8 cellular contexts compared by ENCODE assay signal in genomic region chr10:130137077-130137448, GRCh38. TPM values are rescaled to one million over a fixed set of nuclear protein-coding genes. Genes with fewer than 3 reads are reported as not detected.
DNase-seq lines count a peak whose midpoint lies in the region; TF ChIP-seq lines count a peak whose summit lies in the region.

No MANE protein-coding gene starts in this region.

- H2AFZ ChIP-seq in neural cell (ENCODE audit: low read depth, low read length) = no peak overlapping the region

- H3K4me1 ChIP-seq in Peyer's patch (peaks cover 0 to 45% (median 16%) of the 10 kb centered on the region in 4 donors), endocrine pancreas (ENCODE audit: control insufficient read depth, insufficient read depth, low read length) (peaks cover 9% of the 10 kb centered on the region)

- H3K27ac ChIP-seq in Peyer's patch (peak overlapping the region; percentile 69 to 87 (median 76)), neural cell (ENCODE audit: low read length) (no peak overlapping the region)

- H4K20me1 ChIP-seq in neural cell (ENCODE audit: insufficient read depth) = no peaks in the 10 kb centered on the region

- H3K27me3 ChIP-seq in Peyer's patch (no peaks in the 10 kb centered on the region), endocrine pancreas (ENCODE audit: control insufficient read depth, insufficient read depth, low read length) (no peaks in the 10 kb centered on the region), neural cell (ENCODE audit: insufficient read depth, low read depth, low read length) (no peaks in the 10 kb centered on the region)

- no peaks in the 10 kb centered on the region for H3K9me2 ChIP-seq in neural cell (ENCODE audit: insufficient read depth, low read length)

- no peak for TF ChIP-seq RAD21 in neural cell (conservative IDR thresholded peaks at IDR 0.05)

- no peaks in the 10 kb centered on the region for H3F3A ChIP-seq in neural cell (ENCODE audit: insufficient read depth, low read length, poor library complexity, severe bottlenecking)

- intact Hi-C loops in posterior vena cava (cut with DNase I) = no loop called here

- no peaks in the 10 kb centered on the region for H3K9me3 ChIP-seq in Peyer's patch
- no peaks in the 10 kb centered on the region for H3K9me3 ChIP-seq in endocrine pancreas (ENCODE audit: control insufficient read depth, low read length)
- H3K9me3 ChIP-seq in neural cell (ENCODE audit: low read length) = no peaks in the 10 kb centered on the region

- DNase-seq in NCI-H82 (lab: John Stamatoyannopoulos, UW) = peak; percentile 36
- no peak for DNase-seq in NCI-H82 treated with DMSO at 0.1 percent for 48 hours (lab: John Stamatoyannopoulos, UW; ENCODE audit: unreplicated experiment)
- no peak for DNase-seq in Peyer's patch
- no peak for DNase-seq in posterior vena cava (ENCODE audit: low spot score)
- DNase-seq in MV-4-11 (lab: John Stamatoyannopoulos, UW) = no peak
- DNase-seq in activated gamma-delta T cell (lab: John Stamatoyannopoulos, UW) = no peak

- no peak for TF ChIP-seq CTCF in Peyer's patch (IDR thresholded peaks at IDR 0.05)
- no peak for TF ChIP-seq CTCF in neural cell (IDR thresholded peaks at IDR 0.05; ENCODE audit: poor library complexity, severe bottlenecking)

- H3K4me3 ChIP-seq in Peyer's patch (peak overlapping the region; percentile 70 to 91 (median 84)), endocrine pancreas (ENCODE audit: control insufficient read depth, insufficient read depth, low read length) (peak overlapping the region; percentile 87), neural cell (ENCODE audit: low read length) (peak overlapping the region; percentile 91)

- TF ChIP-seq POLR2A in Peyer's patch (IDR thresholded peaks at IDR 0.05) = no peak

- peaks cover 48% of the 10 kb centered on the region for H3K79me2 ChIP-seq in neural cell (replicated peaks; ENCODE audit: insufficient read depth, low read length)

- H3K36me3 ChIP-seq in Peyer's patch (peaks cover 0 to 1% (median 0%) of the 10 kb centered on the region in 3 donors), endocrine pancreas (ENCODE audit: control insufficient read depth, insufficient read depth, low read length) (no peaks in the 10 kb centered on the region), neural cell (ENCODE audit: insufficient read depth, low read length) (no peaks in the 10 kb centered on the region)

- H3K4me2 ChIP-seq in neural cell (ENCODE audit: low read length) = peak overlapping the region; percentile 93

- TF ChIP-seq EP300 in neural cell (conservative IDR thresholded peaks at IDR 0.05; ENCODE audit: poor library complexity, severe bottlenecking) = no peak

- H3K9ac ChIP-seq in endocrine pancreas (ENCODE audit: control insufficient read depth, insufficient read depth, low read length) (peak overlapping the region; percentile 93), neural cell (ENCODE audit: low read length) (peak overlapping the region; percentile 79)

TF ChIP-seq in neural cell, 6 proteins besides CTCF, POLR2A, EP300 and RAD21:
- TF ChIP-seq MXI1 (conservative IDR thresholded peaks at IDR 0.05; ENCODE audit: poor library complexity, severe bottlenecking) (peak; percentile 86), REST (IDR thresholded peaks at IDR 0.05; ENCODE audit: borderline replicate concordance) (no peak), TAF1 (IDR thresholded peaks at IDR 0.05; ENCODE audit: low read depth) (no peak)

RNA-seq across cellular contexts. Expression of gene GLRX3, which starts 0.9 kb away (rescaled TPM):
- 10 to 100 TPM; 23.9 to 53.8 (median 30.6) TPM for total RNA-seq in Peyer's patch
- polyA plus RNA-seq in neural cell = 118 and 170 TPM in 2 replicates
- 52.8 and 60.3 TPM in 2 replicates for polyA minus RNA-seq in neural cell
- 10 to 100 TPM; 48.6 to 73.8 TPM for total RNA-seq in posterior vena cava

RNA-seq across cellular contexts. Expression of gene C10orf143, which starts 26.4 kb away (rescaled TPM):
- total RNA-seq in Peyer's patch (1 to 10 TPM in 3 of 4 donors, not detected in 1; 1.6 to 5.8 (median 3.7) TPM), posterior vena cava (1 to 10 TPM; 3.1 to 3.2 TPM)
- 0.44 and 1.4 TPM in 2 replicates for polyA plus RNA-seq in neural cell
- polyA minus RNA-seq in neural cell = 1.2 TPM in 1 of 2 replicates, not detected in the other
